Comparison of ENCODE assay signal across 17 cellular contexts in the genomic region with DNA sequence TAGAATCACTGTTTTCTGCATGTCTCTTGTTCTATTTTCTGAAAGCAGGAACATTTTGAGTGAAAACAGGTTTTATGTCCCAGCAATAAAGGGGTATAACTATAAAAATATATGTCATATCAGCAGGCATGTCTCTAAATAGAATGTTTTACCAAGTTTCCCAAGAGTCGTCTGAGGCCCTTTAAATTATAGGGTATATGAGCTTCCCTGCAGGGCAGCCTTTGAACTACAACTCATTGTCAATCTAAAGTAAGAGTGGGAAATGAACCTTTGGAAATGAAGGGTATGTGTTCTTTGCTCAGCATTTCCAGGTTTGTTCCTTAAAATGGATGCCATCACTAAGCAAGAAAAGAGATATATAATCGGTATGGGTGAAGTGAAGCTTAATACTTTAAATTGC.
DNase-seq lines count a peak whose midpoint lies in the region; TF ChIP-seq lines count a peak whose summit lies in the region.
"Had no signal": no experiment of that assay in that cellular context is flagged by ENCODE, and none has a peak within 500 bp of the region (broad histone marks: within the 10 kb centered on the region; RNA-seq: fewer than 3 reads in every experiment).

No MANE protein-coding gene starts in this region.

- H3K36me3 ChIP-seq in brain microvascular endothelial cell (replicated peaks) (no peaks in the 10 kb centered on the region), mesendoderm (ENCODE audit: control insufficient read depth, insufficient read depth, low read length) (no peaks in the 10 kb centered on the region)
- H3K36me3 ChIP-seq: MG63, Peyer's patch had no signal

- H2BK120ac ChIP-seq in mesendoderm (ENCODE audit: low read depth, low read length), result no peak overlapping the region

- no peak overlapping the region for H4K5ac ChIP-seq in mesendoderm (ENCODE audit: low read length)

- no peak overlapping the region for H3K27ac ChIP-seq in AG04450 (ENCODE audit: low read depth, low read length)
- H3K27ac ChIP-seq in brain microvascular endothelial cell, result no peak overlapping the region
- no peak overlapping the region for H3K27ac ChIP-seq in mesendoderm (ENCODE audit: low read depth, low read length)
- H3K27ac ChIP-seq: Peyer's patch had no signal

- H2BK5ac ChIP-seq in mesendoderm (ENCODE audit: low read length), result no peak overlapping the region

- no peak overlapping the region for H3K4me2 ChIP-seq in mesendoderm (ENCODE audit: low read length)

- H3K27me3 ChIP-seq in AG04450 (ENCODE audit: control insufficient read depth, insufficient read depth, low read length) (no peaks in the 10 kb centered on the region), brain microvascular endothelial cell (replicated peaks) (no peaks in the 10 kb centered on the region), mesendoderm (ENCODE audit: insufficient read depth, low read length, poor library complexity) (no peaks in the 10 kb centered on the region)
- H3K27me3 ChIP-seq: MG63, Peyer's patch had no signal

- in situ Hi-C loops in brain microvascular endothelial cell (cut with HindIII; ENCODE audit: low pct_ligation_motif_present, low sequenced_read_pairs), result no loop called here

- H3K79me2 ChIP-seq in mesendoderm (ENCODE audit: control insufficient read depth, insufficient read depth, low read length), result no peaks in the 10 kb centered on the region

- no peaks in the 10 kb centered on the region for H3K9me3 ChIP-seq in AG04450 (ENCODE audit: control insufficient read depth, insufficient read depth, low read length)
- H3K9me3 ChIP-seq: MG63, Peyer's patch had no signal

- no peaks in the 10 kb centered on the region for H3K36me3 Mint-ChIP-seq in mesothelial cell of epicardium
- H3K36me3 Mint-ChIP-seq: CD4-positive, alpha-beta memory T cell had no signal

- H3K27ac Mint-ChIP-seq in mesothelial cell of epicardium, result no peak overlapping the region
- H3K27ac Mint-ChIP-seq: B cell; CD4-positive, alpha-beta memory T cell; H9 had no signal

- WGBS in mesendoderm (ENCODE audit: extremely low coverage, insufficient coverage, low lambda C conversion rate), result no CpG with 5 or more reads among the region's 2 CpGs

- no peak overlapping the region for H2BK15ac ChIP-seq in mesendoderm (replicated peaks; ENCODE audit: low read depth)

- no peaks in the 10 kb centered on the region for H3K9me3 Mint-ChIP-seq in mesothelial cell of epicardium
- H3K9me3 Mint-ChIP-seq: H9 had no signal

- H3K4me3 ChIP-seq in AG04450 (ENCODE audit: low read depth, low read length) (no peak overlapping the region), brain microvascular endothelial cell (ENCODE audit: low read depth, low read length) (no peak overlapping the region), mesendoderm (ENCODE audit: low read length) (no peak overlapping the region)
- H3K4me3 ChIP-seq: MG63, Peyer's patch had no signal

- H3K4me1 Mint-ChIP-seq in mesothelial cell of epicardium, result peaks cover 25% of the 10 kb centered on the region
- H3K4me1 Mint-ChIP-seq: B cell; CD4-positive, alpha-beta memory T cell; H9 had no signal

- H3K4ac ChIP-seq in mesendoderm (ENCODE audit: low read depth, low read length), result no peak overlapping the region

- no peaks in the 10 kb centered on the region for H3K4me1 ChIP-seq in mesendoderm (ENCODE audit: control insufficient read depth, low read depth, low read length)
- H3K4me1 ChIP-seq: Peyer's patch had no signal

- no peak overlapping the region for H3K23ac ChIP-seq in mesendoderm (ENCODE audit: low read length)

- no peak overlapping the region for H4K8ac ChIP-seq in mesendoderm (ENCODE audit: low read depth, low read length)

- CTCF ChIA-PET in AG04450 (lab: Charles Lee), result no interaction called here
- CTCF ChIA-PET in HEK293T (lab: Yijun Ruan, JAX), result no interaction called here

- H3K56ac ChIP-seq in mesendoderm (ENCODE audit: low read length), result no peak overlapping the region

- H2AK5ac ChIP-seq in mesendoderm (ENCODE audit: low read length), result no peak overlapping the region

- DNase-seq in AG04450 (ENCODE audit: low read depth, low spot score) (no peak), HEK293T (ENCODE audit: extremely low spot score) (peak; percentile 11), brain microvascular endothelial cell (no peak), mesendoderm (peak; percentile 17), activated gamma-delta T cell treated with Interleukin-2 at 50 U/mL for 16 hours (no peak), NCI-H345 treated with DMSO at 0.1 percent for 48 hours (lab: John Stamatoyannopoulos, UW; ENCODE audit: unreplicated experiment) (no peak), mesothelial cell of epicardium (ENCODE audit: low spot score in 2 of 2, unreplicated experiment in 2 of 2) (no peak)
- no peak for DNase-seq in stimulated activated CD4-positive, alpha-beta T cell treated with anti-CD3 and anti-CD28 coated beads, Interleukin-2, amount 100 ng/mL, for 24 hours
- DNase-seq: CD4-positive, alpha-beta memory T cell; H9; MG63; NCI-H1092 treated with DMSO at 0.1 percent for 48 hours; NCI-H1694; NCI-H82; Peyer's patch; SHP77 treated with DMSO at 0.1 percent for 48 hours had no signal

- TF ChIP-seq CTCF in AG04450 (IDR thresholded peaks at IDR 0.05; ENCODE audit: low read depth, low read length) (0 out of 2 replicates have a peak, but pooled peaks have one; percentile 14), brain microvascular endothelial cell (IDR thresholded peaks at IDR 0.05; ENCODE audit: low read depth, low read length, missing control alignments) (peak; percentile 15), mesothelial cell of epicardium (IDR thresholded peaks at IDR 0.05; ENCODE audit: unreplicated experiment) (no peak)

- no peaks in the 10 kb centered on the region for H3K79me1 ChIP-seq in mesendoderm (ENCODE audit: low read length)

- H3K4me3 Mint-ChIP-seq in mesothelial cell of epicardium, result no peak overlapping the region
- H3K4me3 Mint-ChIP-seq: B cell; CD4-positive, alpha-beta memory T cell; H9 had no signal

- H3K27me3 Mint-ChIP-seq in mesothelial cell of epicardium (ENCODE audit: low read depth), result no peaks in the 10 kb centered on the region
- H3K27me3 Mint-ChIP-seq: B cell; CD4-positive, alpha-beta memory T cell had no signal

- H3K9ac ChIP-seq in mesendoderm (ENCODE audit: low read length), result no peak overlapping the region

- POLR2A ChIA-PET in AG04450 (lab: Yijun Ruan, JAX), result no interaction called here
- POLR2A ChIA-PET in HEK293T (lab: Yijun Ruan, JAX), result no interaction called here

- H3K18ac ChIP-seq in mesendoderm (ENCODE audit: low read length), result no peak overlapping the region

TF ChIP-seq in HEK293T, 16 proteins besides CTCF, POLR2A, EP300 and RAD21:
- TF ChIP-seq FOXK2 (IDR thresholded peaks at IDR 0.05) (no peak), BHLHE40 (IDR thresholded peaks at IDR 0.05; ENCODE audit: borderline replicate concordance) (no peak), FOXM1 (IDR thresholded peaks at IDR 0.05; ENCODE audit: borderline replicate concordance) (no peak), NFRKB (IDR thresholded peaks at IDR 0.05) (no peak), SP1 (IDR thresholded peaks at IDR 0.05) (no peak), ZNF384 (IDR thresholded peaks at IDR 0.05) (no peak), LEF1 (IDR thresholded peaks at IDR 0.05; ENCODE audit: borderline replicate concordance) (no peak), FOXA1 (IDR thresholded peaks at IDR 0.05) (no peak)
TF ChIP-seq in HEK293T: peak in this region for 0.

Comparison
In these comparisons a context has a peak if more than half of its experiments do, and no peak if none do; other contexts are left out.
1. DNase-seq: peak in HEK293T (single experiment) and mesendoderm (single experiment); none in AG04450 (single experiment), brain microvascular endothelial cell (single experiment), stimulated activated CD4-positive, alpha-beta T cell treated with anti-CD3 and anti-CD28 coated beads, Interleukin-2, amount 100 ng/mL, for 24 hours (0 of 2), activated gamma-delta T cell treated with Interleukin-2 at 50 U/mL for 16 hours (single experiment), NCI-H345 treated with DMSO at 0.1 percent for 48 hours (single experiment) and mesothelial cell of epicardium (0 of 2).